1 cellular context compared by ENCODE assay signal in genomic region chr16:30571444-30572322, GRCh38.
TF ChIP-seq lines count a peak whose summit lies in the region.

ZNF688 (minus strand) TSS chr16:30571714; CDS start chr16:30571629, 85 bp downstream.

TF ChIP-seq in K562, 482 proteins besides CTCF, POLR2A, EP300 and RAD21 (continued from another document and continues in another):
- TF ChIP-seq MLLT1 (IDR thresholded peaks at IDR 0.05) (no peak), GTF2A2 (tag; IDR thresholded peaks at IDR 0.05) (0 out of 2 replicates have a peak, but pooled peaks have one; percentile 20), ZNF76 (CRISPR knock-in tag; IDR thresholded peaks at IDR 0.05; ENCODE audit: borderline replicate concordance) (0 out of 2 replicates have a peak, but pooled peaks have one; percentile 24), BRF1 (IDR thresholded peaks at IDR 0.05; ENCODE audit: borderline replicate concordance, extremely low read depth, insufficient read length) (no peak), TCF3 (CRISPR knock-in tag; IDR thresholded peaks at IDR 0.05) (0 out of 2 replicates have a peak, but pooled peaks have one; percentile 11), CREB1 (IDR thresholded peaks at IDR 0.05) (peak; percentile 52; the same call in 1 of the 2 replicates), CREB1 (CRISPR knock-in tag; IDR thresholded peaks at IDR 0.05) (no peak; the same call in 1 of the 2 replicates), PRPF4 (IDR thresholded peaks at IDR 0.05; ENCODE audit: insufficient read depth, low read depth, low read length, poor library complexity, severe bottlenecking) (no peak), CSDE1 (IDR thresholded peaks at IDR 0.05) (peak in 1 of 2 experiments; percentile 94), TAF1 (IDR thresholded peaks at IDR 0.05; ENCODE audit: control insufficient read depth, extremely low read depth, insufficient read depth, low read length, severe bottlenecking) (peak; percentile 74), ZNF184 (CRISPR knock-in tag; IDR thresholded peaks at IDR 0.05) (no peak), ID3 (CRISPR knock-in tag; IDR thresholded peaks at IDR 0.05) (no peak), ID3 (tag; IDR thresholded peaks at IDR 0.05) (no peak), NBN (IDR thresholded peaks at IDR 0.05; ENCODE audit: low read depth) (0 out of 2 replicates have a peak, but pooled peaks have one; percentile 14), PURB (CRISPR knock-in tag; IDR thresholded peaks at IDR 0.05; ENCODE audit: low read depth) (no peak), PTTG1 (tag; IDR thresholded peaks at IDR 0.05; ENCODE audit: low read depth) (no peak), FOXK1 (CRISPR knock-in tag; IDR thresholded peaks at IDR 0.05; ENCODE audit: borderline replicate concordance) (peak; percentile 79; the same call in 1 of the 2 replicates), CREM (IDR thresholded peaks at IDR 0.05; ENCODE audit: low read depth) (peak; percentile 86), SMAD3 (CRISPR knock-in tag; conservative IDR thresholded peaks at IDR 0.05) (0 out of 2 replicates have a peak, but pooled peaks have one; percentile 44), NFRKB (IDR thresholded peaks at IDR 0.05; ENCODE audit: low read depth) (peak; percentile 98), RB1 (IDR thresholded peaks at IDR 0.05; ENCODE audit: low read depth) (peak; percentile 70), CBFA2T3 (IDR thresholded peaks at IDR 0.05) (no peak), RREB1 (CRISPR knock-in tag; IDR thresholded peaks at IDR 0.05) (no peak; the same call in 1 of the 2 replicates), TCF7 (IDR thresholded peaks at IDR 0.05; ENCODE audit: borderline replicate concordance) (0 out of 2 replicates have a peak, but pooled peaks have one; percentile 66), ZFP1 (CRISPR knock-in tag; IDR thresholded peaks at IDR 0.05) (no peak)
- TF ChIP-seq, protein P1, sequence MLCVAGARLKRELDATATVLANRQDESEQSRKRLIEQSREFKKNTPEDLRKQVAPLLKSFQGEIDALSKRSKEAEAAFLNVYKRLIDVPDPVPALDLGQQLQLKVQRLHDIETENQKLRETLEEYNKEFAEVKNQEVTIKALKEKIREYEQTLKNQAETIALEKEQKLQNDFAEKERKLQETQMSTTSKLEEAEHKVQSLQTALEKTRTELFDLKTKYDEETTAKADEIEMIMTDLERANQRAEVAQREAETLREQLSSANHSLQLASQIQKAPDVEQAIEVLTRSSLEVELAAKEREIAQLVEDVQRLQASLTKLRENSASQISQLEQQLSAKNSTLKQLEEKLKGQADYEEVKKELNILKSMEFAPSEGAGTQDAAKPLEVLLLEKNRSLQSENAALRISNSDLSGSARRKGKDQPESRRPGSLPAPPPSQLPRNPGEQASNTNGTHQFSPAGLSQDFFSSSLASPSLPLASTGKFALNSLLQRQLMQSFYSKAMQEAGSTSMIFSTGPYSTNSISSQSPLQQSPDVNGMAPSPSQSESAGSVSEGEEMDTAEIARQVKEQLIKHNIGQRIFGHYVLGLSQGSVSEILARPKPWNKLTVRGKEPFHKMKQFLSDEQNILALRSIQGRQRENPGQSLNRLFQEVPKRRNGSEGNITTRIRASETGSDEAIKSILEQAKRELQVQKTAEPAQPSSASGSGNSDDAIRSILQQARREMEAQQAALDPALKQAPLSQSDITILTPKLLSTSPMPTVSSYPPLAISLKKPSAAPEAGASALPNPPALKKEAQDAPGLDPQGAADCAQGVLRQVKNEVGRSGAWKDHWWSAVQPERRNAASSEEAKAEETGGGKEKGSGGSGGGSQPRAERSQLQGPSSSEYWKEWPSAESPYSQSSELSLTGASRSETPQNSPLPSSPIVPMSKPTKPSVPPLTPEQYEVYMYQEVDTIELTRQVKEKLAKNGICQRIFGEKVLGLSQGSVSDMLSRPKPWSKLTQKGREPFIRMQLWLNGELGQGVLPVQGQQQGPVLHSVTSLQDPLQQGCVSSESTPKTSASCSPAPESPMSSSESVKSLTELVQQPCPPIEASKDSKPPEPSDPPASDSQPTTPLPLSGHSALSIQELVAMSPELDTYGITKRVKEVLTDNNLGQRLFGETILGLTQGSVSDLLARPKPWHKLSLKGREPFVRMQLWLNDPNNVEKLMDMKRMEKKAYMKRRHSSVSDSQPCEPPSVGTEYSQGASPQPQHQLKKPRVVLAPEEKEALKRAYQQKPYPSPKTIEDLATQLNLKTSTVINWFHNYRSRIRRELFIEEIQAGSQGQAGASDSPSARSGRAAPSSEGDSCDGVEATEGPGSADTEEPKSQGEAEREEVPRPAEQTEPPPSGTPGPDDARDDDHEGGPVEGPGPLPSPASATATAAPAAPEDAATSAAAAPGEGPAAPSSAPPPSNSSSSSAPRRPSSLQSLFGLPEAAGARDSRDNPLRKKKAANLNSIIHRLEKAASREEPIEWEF (CRISPR knock-in tag; IDR thresholded peaks at IDR 0.05): 0 out of 2 replicates have a peak, but pooled peaks have one; percentile 2
- TF ChIP-seq, protein P2, sequence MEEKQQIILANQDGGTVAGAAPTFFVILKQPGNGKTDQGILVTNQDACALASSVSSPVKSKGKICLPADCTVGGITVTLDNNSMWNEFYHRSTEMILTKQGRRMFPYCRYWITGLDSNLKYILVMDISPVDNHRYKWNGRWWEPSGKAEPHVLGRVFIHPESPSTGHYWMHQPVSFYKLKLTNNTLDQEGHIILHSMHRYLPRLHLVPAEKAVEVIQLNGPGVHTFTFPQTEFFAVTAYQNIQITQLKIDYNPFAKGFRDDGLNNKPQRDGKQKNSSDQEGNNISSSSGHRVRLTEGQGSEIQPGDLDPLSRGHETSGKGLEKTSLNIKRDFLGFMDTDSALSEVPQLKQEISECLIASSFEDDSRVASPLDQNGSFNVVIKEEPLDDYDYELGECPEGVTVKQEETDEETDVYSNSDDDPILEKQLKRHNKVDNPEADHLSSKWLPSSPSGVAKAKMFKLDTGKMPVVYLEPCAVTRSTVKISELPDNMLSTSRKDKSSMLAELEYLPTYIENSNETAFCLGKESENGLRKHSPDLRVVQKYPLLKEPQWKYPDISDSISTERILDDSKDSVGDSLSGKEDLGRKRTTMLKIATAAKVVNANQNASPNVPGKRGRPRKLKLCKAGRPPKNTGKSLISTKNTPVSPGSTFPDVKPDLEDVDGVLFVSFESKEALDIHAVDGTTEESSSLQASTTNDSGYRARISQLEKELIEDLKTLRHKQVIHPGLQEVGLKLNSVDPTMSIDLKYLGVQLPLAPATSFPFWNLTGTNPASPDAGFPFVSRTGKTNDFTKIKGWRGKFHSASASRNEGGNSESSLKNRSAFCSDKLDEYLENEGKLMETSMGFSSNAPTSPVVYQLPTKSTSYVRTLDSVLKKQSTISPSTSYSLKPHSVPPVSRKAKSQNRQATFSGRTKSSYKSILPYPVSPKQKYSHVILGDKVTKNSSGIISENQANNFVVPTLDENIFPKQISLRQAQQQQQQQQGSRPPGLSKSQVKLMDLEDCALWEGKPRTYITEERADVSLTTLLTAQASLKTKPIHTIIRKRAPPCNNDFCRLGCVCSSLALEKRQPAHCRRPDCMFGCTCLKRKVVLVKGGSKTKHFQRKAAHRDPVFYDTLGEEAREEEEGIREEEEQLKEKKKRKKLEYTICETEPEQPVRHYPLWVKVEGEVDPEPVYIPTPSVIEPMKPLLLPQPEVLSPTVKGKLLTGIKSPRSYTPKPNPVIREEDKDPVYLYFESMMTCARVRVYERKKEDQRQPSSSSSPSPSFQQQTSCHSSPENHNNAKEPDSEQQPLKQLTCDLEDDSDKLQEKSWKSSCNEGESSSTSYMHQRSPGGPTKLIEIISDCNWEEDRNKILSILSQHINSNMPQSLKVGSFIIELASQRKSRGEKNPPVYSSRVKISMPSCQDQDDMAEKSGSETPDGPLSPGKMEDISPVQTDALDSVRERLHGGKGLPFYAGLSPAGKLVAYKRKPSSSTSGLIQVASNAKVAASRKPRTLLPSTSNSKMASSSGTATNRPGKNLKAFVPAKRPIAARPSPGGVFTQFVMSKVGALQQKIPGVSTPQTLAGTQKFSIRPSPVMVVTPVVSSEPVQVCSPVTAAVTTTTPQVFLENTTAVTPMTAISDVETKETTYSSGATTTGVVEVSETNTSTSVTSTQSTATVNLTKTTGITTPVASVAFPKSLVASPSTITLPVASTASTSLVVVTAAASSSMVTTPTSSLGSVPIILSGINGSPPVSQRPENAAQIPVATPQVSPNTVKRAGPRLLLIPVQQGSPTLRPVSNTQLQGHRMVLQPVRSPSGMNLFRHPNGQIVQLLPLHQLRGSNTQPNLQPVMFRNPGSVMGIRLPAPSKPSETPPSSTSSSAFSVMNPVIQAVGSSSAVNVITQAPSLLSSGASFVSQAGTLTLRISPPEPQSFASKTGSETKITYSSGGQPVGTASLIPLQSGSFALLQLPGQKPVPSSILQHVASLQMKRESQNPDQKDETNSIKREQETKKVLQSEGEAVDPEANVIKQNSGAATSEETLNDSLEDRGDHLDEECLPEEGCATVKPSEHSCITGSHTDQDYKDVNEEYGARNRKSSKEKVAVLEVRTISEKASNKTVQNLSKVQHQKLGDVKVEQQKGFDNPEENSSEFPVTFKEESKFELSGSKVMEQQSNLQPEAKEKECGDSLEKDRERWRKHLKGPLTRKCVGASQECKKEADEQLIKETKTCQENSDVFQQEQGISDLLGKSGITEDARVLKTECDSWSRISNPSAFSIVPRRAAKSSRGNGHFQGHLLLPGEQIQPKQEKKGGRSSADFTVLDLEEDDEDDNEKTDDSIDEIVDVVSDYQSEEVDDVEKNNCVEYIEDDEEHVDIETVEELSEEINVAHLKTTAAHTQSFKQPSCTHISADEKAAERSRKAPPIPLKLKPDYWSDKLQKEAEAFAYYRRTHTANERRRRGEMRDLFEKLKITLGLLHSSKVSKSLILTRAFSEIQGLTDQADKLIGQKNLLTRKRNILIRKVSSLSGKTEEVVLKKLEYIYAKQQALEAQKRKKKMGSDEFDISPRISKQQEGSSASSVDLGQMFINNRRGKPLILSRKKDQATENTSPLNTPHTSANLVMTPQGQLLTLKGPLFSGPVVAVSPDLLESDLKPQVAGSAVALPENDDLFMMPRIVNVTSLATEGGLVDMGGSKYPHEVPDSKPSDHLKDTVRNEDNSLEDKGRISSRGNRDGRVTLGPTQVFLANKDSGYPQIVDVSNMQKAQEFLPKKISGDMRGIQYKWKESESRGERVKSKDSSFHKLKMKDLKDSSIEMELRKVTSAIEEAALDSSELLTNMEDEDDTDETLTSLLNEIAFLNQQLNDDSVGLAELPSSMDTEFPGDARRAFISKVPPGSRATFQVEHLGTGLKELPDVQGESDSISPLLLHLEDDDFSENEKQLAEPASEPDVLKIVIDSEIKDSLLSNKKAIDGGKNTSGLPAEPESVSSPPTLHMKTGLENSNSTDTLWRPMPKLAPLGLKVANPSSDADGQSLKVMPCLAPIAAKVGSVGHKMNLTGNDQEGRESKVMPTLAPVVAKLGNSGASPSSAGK (IDR thresholded peaks at IDR 0.05): peak; percentile 80
- TF ChIP-seq, protein P3, sequence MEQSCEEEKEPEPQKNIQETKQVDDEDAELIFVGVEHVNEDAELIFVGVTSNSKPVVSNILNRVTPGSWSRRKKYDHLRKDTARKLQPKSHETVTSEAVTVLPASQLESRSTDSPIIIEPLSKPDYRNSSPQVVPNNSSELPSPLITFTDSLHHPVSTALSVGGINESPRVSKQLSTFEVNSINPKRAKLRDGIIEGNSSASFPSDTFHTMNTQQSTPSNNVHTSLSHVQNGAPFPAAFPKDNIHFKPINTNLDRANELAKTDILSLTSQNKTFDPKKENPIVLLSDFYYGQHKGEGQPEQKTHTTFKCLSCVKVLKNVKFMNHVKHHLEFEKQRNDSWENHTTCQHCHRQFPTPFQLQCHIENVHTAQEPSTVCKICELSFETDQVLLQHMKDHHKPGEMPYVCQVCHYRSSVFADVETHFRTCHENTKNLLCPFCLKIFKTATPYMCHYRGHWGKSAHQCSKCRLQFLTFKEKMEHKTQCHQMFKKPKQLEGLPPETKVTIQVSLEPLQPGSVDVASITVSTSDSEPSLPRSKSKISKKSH (CRISPR knock-in tag; IDR thresholded peaks at IDR 0.05): no peak
